In genomic region chr11:115663790-115664189, GRCh38 we compare ENCODE assay signal across 23 cellular contexts.
"Had no signal": no experiment of that assay in that cellular context is flagged by ENCODE, and none has a peak within 500 bp of the region (broad histone marks: within the 10 kb centered on the region; RNA-seq: fewer than 3 reads in every experiment).

No MANE protein-coding gene starts in this region.

- H3K9me3 Mint-ChIP-seq: mesothelial cell of epicardium; nephron; neural progenitor cell; stimulated activated effector memory CD8-positive, alpha-beta T cell treated with anti-CD3 and anti-CD28 coated beads, Interleukin-12 subunit alpha, Interleukin-12 subunit beta, amount 100 ng/mL, for 72 hours had no signal

- H3K4me1 Mint-ChIP-seq: stimulated activated effector memory CD8-positive, alpha-beta T cell treated with anti-CD3 and anti-CD28 coated beads, Interleukin-12 subunit alpha, Interleukin-12 subunit beta, amount 100 ng/mL, for 72 hours had no signal

- H3K36me3 ChIP-seq: gastroesophageal sphincter, lower lobe of right lung, neural progenitor cell, prostate gland, sigmoid colon, stomach, thyroid gland, vagina had no signal

- H3K27me3 ChIP-seq: thyroid gland, vagina had no signal

- ATAC-seq: gastroesophageal sphincter; left ventricle myocardium superior; lower lobe of right lung; mucosa of descending colon; naive thymus-derived CD4-positive, alpha-beta T cell; right cardiac atrium; stimulated activated effector memory CD8-positive, alpha-beta T cell treated with anti-CD3 and anti-CD28 coated beads, Interleukin-12 subunit alpha, Interleukin-12 subunit beta, amount 100 ng/mL, for 72 hours had no signal

- H3K9ac ChIP-seq: neural progenitor cell had no signal

- H3K27ac ChIP-seq: dorsolateral prefrontal cortex, gastroesophageal sphincter, lower lobe of right lung, neural progenitor cell, prostate gland, sigmoid colon, stomach, thyroid gland, vagina had no signal

- H3K4me3 ChIP-seq: dorsolateral prefrontal cortex, gastroesophageal sphincter, lower lobe of right lung, mucosa of descending colon, neural progenitor cell, prostate gland, sigmoid colon, stomach, thyroid gland, vagina had no signal

- DNase-seq: effector CD4-positive, alpha-beta T cell; glutamatergic neuron; left ventricle myocardium superior; lower lobe of right lung; mucosa of descending colon; naive thymus-derived CD4-positive, alpha-beta T cell; right cardiac atrium; sigmoid colon; stimulated activated CD4-positive, alpha-beta T cell treated with anti-CD3 and anti-CD28 coated beads, Interleukin-2, amount 100 ng/mL, for 24 hours; stimulated activated CD4-positive, alpha-beta T cell treated with anti-CD3 and anti-CD28 coated beads, Interleukin-4, amount 100 ng/mL, for 24 hours; stimulated activated naive CD4-positive, alpha-beta T cell treated with Interleukin-2 at 50 U/mL for 16 hours; stomach; thyroid gland; trophoblast cell had no signal

- H3K4me2 ChIP-seq: neural progenitor cell had no signal

- H3K9me3 ChIP-seq: gastroesophageal sphincter, lower lobe of right lung, mucosa of descending colon, prostate gland, sigmoid colon, stomach, thyroid gland, vagina had no signal

- H3K36me3 Mint-ChIP-seq: memory B cell; mesothelial cell of epicardium; naive thymus-derived CD4-positive, alpha-beta T cell; neural progenitor cell; stimulated activated effector memory CD8-positive, alpha-beta T cell treated with anti-CD3 and anti-CD28 coated beads, Interleukin-12 subunit alpha, Interleukin-12 subunit beta, amount 100 ng/mL, for 72 hours had no signal

- H3K4me1 ChIP-seq: prostate gland had no signal

- H3K4me3 Mint-ChIP-seq: memory B cell; mesothelial cell of epicardium; naive thymus-derived CD4-positive, alpha-beta T cell; nephron; neural progenitor cell; stimulated activated effector memory CD8-positive, alpha-beta T cell treated with anti-CD3 and anti-CD28 coated beads, Interleukin-12 subunit alpha, Interleukin-12 subunit beta, amount 100 ng/mL, for 72 hours had no signal

- H3K27ac Mint-ChIP-seq: memory B cell; mesothelial cell of epicardium; naive thymus-derived CD4-positive, alpha-beta T cell; nephron; neural progenitor cell; stimulated activated effector memory CD8-positive, alpha-beta T cell treated with anti-CD3 and anti-CD28 coated beads, Interleukin-12 subunit alpha, Interleukin-12 subunit beta, amount 100 ng/mL, for 72 hours had no signal

- H2AFZ ChIP-seq: neural progenitor cell had no signal
